In genomic region chr20:22729180-22729579, GRCh38 we compare ENCODE assay signal across 25 cellular contexts.
DNase-seq lines count a peak whose midpoint lies in the region; ATAC-seq, FAIRE-seq and TF ChIP-seq lines count a peak whose summit lies in the region.
"Had no signal": no experiment of that assay in that cellular context is flagged by ENCODE, and none has a peak within 500 bp of the region (broad histone marks: within the 10 kb centered on the region; RNA-seq: fewer than 3 reads in every experiment).

No MANE protein-coding gene starts in this region.

- peak; percentile 18 for DNase-seq in HK-2 (ENCODE audit: unreplicated experiment)
- peak; percentile 81 for DNase-seq in RCC 7860 (ENCODE audit: low spot score)
- DNase-seq in fibroblast of mammary gland (ENCODE audit: low read depth): peak; percentile 15
- no peak for DNase-seq in stimulated activated effector memory CD8-positive, alpha-beta T cell treated with anti-CD3 and anti-CD28 coated beads, Interleukin-12 subunit alpha, Interleukin-12 subunit beta, amount 100 ng/mL, for 72 hours (ENCODE audit: low spot score in 2 of 2)
- DNase-seq in epidermal melanocyte (ENCODE audit: insufficient read length, low spot score): no peak
- no peak for DNase-seq in NCI-H345 treated with DMSO at 0.1 percent for 48 hours (lab: John Stamatoyannopoulos, UW; ENCODE audit: unreplicated experiment)
- DNase-seq in activated T-helper 1 cell treated with anti-CD3 and anti-CD28 coated beads, Interleukin-12 subunit alpha, Interleukin-12 subunit beta, Interleukin-2, Interleukin-4 antibody, amounts not matched to agents 30 ng/mL and 10 ng/mL and 1 ng/mL, durations not matched to agents 14 hours and 24 hours and 36 hours (ENCODE audit: low spot score): no peak
- DNase-seq in central memory CD4-positive, alpha-beta T cell: no peak
- DNase-seq: activated CD4-positive, alpha-beta T cell treated with anti-CD3 and anti-CD28 coated beads, Interleukin-2, amount 50 U/mL, for 48 hours; activated gamma-delta T cell treated with Interleukin-2 at 50 U/mL for 16 hours; hypothalamus; islet precursor cell; naive B cell; NCI-H2107; NCI-H510A treated with DMSO at 0.1 percent for 48 hours; substantia nigra; T-cell; WERI-Rb-1 had no signal

- intact Hi-C loops in activated T-helper 1 cell treated with anti-CD3 and anti-CD28 coated beads, Interleukin-12 subunit alpha, Interleukin-12 subunit beta, Interleukin-2, Interleukin-4 antibody, amounts not matched to agents 30 ng/mL and 10 ng/mL and 1 ng/mL, durations not matched to agents 14 hours and 24 hours and 36 hours (cut with micrococcal nuclease): no loop called here

- peak; percentile 11 for ATAC-seq in stimulated activated effector memory CD8-positive, alpha-beta T cell treated with anti-CD3 and anti-CD28 coated beads, Interleukin-12 subunit alpha, Interleukin-12 subunit beta, amount 100 ng/mL, for 72 hours
- ATAC-seq: GM23338, T-cell had no signal

- H3K4me1 Mint-ChIP-seq in stimulated activated effector memory CD8-positive, alpha-beta T cell treated with anti-CD3 and anti-CD28 coated beads, Interleukin-12 subunit alpha, Interleukin-12 subunit beta, amount 100 ng/mL, for 72 hours: no peaks in the 10 kb centered on the region
- H3K4me1 Mint-ChIP-seq in activated T-helper 1 cell treated with anti-CD3 and anti-CD28 coated beads, Interleukin-12 subunit alpha, Interleukin-12 subunit beta, Interleukin-2, Interleukin-4 antibody, amounts not matched to agents 30 ng/mL and 10 ng/mL and 1 ng/mL, durations not matched to agents 14 hours and 24 hours and 36 hours (ENCODE audit: low read depth): no peaks in the 10 kb centered on the region
- H3K4me1 Mint-ChIP-seq: B cell, GM23338, naive B cell, T-cell had no signal

- FAIRE-seq in RCC 7860 (lab: Jason Lieb, UNC): peak; percentile 50
- FAIRE-seq: bronchial epithelial cell, G401.6, HTR-8/SVneo, urothelium cell line had no signal

- no peaks in the 10 kb centered on the region for H3K36me3 Mint-ChIP-seq in stimulated activated effector memory CD8-positive, alpha-beta T cell treated with anti-CD3 and anti-CD28 coated beads, Interleukin-12 subunit alpha, Interleukin-12 subunit beta, amount 100 ng/mL, for 72 hours
- no peaks in the 10 kb centered on the region for H3K36me3 Mint-ChIP-seq in activated T-helper 1 cell treated with anti-CD3 and anti-CD28 coated beads, Interleukin-12 subunit alpha, Interleukin-12 subunit beta, Interleukin-2, Interleukin-4 antibody, amounts not matched to agents 30 ng/mL and 10 ng/mL and 1 ng/mL, durations not matched to agents 14 hours and 24 hours and 36 hours (ENCODE audit: low read depth)
- H3K36me3 Mint-ChIP-seq: naive B cell, T-cell had no signal

- no peak overlapping the region for H3K27ac Mint-ChIP-seq in stimulated activated effector memory CD8-positive, alpha-beta T cell treated with anti-CD3 and anti-CD28 coated beads, Interleukin-12 subunit alpha, Interleukin-12 subunit beta, amount 100 ng/mL, for 72 hours
- no peak overlapping the region for H3K27ac Mint-ChIP-seq in activated T-helper 1 cell treated with anti-CD3 and anti-CD28 coated beads, Interleukin-12 subunit alpha, Interleukin-12 subunit beta, Interleukin-2, Interleukin-4 antibody, amounts not matched to agents 30 ng/mL and 10 ng/mL and 1 ng/mL, durations not matched to agents 14 hours and 24 hours and 36 hours
- H3K27ac Mint-ChIP-seq: B cell, GM23338, T-cell had no signal

- H3K27me3 Mint-ChIP-seq in activated T-helper 1 cell treated with anti-CD3 and anti-CD28 coated beads, Interleukin-12 subunit alpha, Interleukin-12 subunit beta, Interleukin-2, Interleukin-4 antibody, amounts not matched to agents 30 ng/mL and 10 ng/mL and 1 ng/mL, durations not matched to agents 14 hours and 24 hours and 36 hours (ENCODE audit: insufficient read depth): no peaks in the 10 kb centered on the region
- H3K27me3 Mint-ChIP-seq: B cell, T-cell had no signal

- no peak for TF ChIP-seq CTCF in fibroblast of mammary gland (conservative IDR thresholded peaks at IDR 0.05; ENCODE audit: control insufficient read depth, insufficient read depth, low read depth, low read length)

- peaks cover 7% of the 10 kb centered on the region for H3K9me3 Mint-ChIP-seq in stimulated activated effector memory CD8-positive, alpha-beta T cell treated with anti-CD3 and anti-CD28 coated beads, Interleukin-12 subunit alpha, Interleukin-12 subunit beta, amount 100 ng/mL, for 72 hours
- no peaks in the 10 kb centered on the region for H3K9me3 Mint-ChIP-seq in activated T-helper 1 cell treated with anti-CD3 and anti-CD28 coated beads, Interleukin-12 subunit alpha, Interleukin-12 subunit beta, Interleukin-2, Interleukin-4 antibody, amounts not matched to agents 30 ng/mL and 10 ng/mL and 1 ng/mL, durations not matched to agents 14 hours and 24 hours and 36 hours
- H3K9me3 Mint-ChIP-seq: T-cell had no signal

- no peak overlapping the region for H3K4me3 ChIP-seq in fibroblast of mammary gland (ENCODE audit: control insufficient read depth, low read depth, low read length)
- H3K4me3 ChIP-seq: GM23338, right atrium auricular region had no signal

- H3K4me3 Mint-ChIP-seq in stimulated activated effector memory CD8-positive, alpha-beta T cell treated with anti-CD3 and anti-CD28 coated beads, Interleukin-12 subunit alpha, Interleukin-12 subunit beta, amount 100 ng/mL, for 72 hours: no peak overlapping the region
- no peak overlapping the region for H3K4me3 Mint-ChIP-seq in activated T-helper 1 cell treated with anti-CD3 and anti-CD28 coated beads, Interleukin-12 subunit alpha, Interleukin-12 subunit beta, Interleukin-2, Interleukin-4 antibody, amounts not matched to agents 30 ng/mL and 10 ng/mL and 1 ng/mL, durations not matched to agents 14 hours and 24 hours and 36 hours
- H3K4me3 Mint-ChIP-seq: B cell, GM23338, naive B cell, T-cell had no signal

Comparison
In these comparisons a context has a peak if more than half of its experiments do, and no peak if none do; other contexts are left out.
1. DNase-seq: peak in HK-2 (single experiment), RCC 7860 (single experiment) and fibroblast of mammary gland (single experiment); none in stimulated activated effector memory CD8-positive, alpha-beta T cell treated with anti-CD3 and anti-CD28 coated beads, Interleukin-12 subunit alpha, Interleukin-12 subunit beta, amount 100 ng/mL, for 72 hours (0 of 2), epidermal melanocyte (single experiment), NCI-H345 treated with DMSO at 0.1 percent for 48 hours (single experiment), activated T-helper 1 cell treated with anti-CD3 and anti-CD28 coated beads, Interleukin-12 subunit alpha, Interleukin-12 subunit beta, Interleukin-2, Interleukin-4 antibody, amounts not matched to agents 30 ng/mL and 10 ng/mL and 1 ng/mL, durations not matched to agents 14 hours and 24 hours and 36 hours (single experiment) and central memory CD4-positive, alpha-beta T cell (single experiment).